Comparison of ENCODE assay signal across 25 cellular contexts in the genomic region with DNA sequence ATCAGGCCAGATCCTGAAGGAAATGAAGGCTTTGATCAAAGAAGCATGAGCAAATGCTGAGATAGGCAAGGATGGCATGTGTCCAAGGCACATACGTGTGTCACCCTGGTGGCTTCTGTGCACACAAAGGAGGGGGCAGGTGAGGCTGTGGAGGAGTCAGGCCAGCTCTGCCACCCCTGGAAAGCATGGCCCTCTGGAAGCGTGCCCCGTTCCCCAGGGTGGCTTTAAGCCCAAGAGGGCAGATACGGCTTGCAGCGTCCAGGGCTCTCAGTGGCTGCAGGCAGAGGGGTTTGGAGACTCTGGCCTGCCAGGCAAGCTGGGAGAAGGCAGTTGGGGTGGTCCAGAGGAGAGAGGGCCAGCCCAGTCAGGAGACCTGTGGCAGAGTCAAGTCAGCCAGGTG. TPM values are rescaled to one million over a fixed set of nuclear protein-coding genes. Genes with fewer than 3 reads are reported as not detected.
"Had no signal": no experiment of that assay in that cellular context is flagged by ENCODE, and none has a peak within 500 bp of the region (broad histone marks: within the 10 kb centered on the region; RNA-seq: fewer than 3 reads in every experiment).

No MANE protein-coding gene starts in this region.

- DNase-seq: activated CD4-positive, alpha-beta T cell treated with anti-CD3 and anti-CD28 coated beads for 48 hours; activated CD4-positive, alpha-beta T cell treated with anti-CD3 and anti-CD28 coated beads, Interleukin-2, amount 50 U/mL, for 4 hours; activated CD4-positive, CD25-positive, alpha-beta regulatory T cell treated with anti-CD3 and anti-CD28 coated beads, Interleukin-2, amount 50 U/mL, for 72 hours; activated CD8-positive, alpha-beta memory T cell treated with anti-CD3 and anti-CD28 coated beads, Interleukin-2, amount 50 U/mL, for 48 hours; activated CD8-positive, alpha-beta T cell treated with anti-CD3 and anti-CD28 coated beads, Interleukin-2, amount 10 ng/mL, durations not matched to agents 7 days and 5 days; activated naive CD4-positive, alpha-beta T cell treated with anti-CD3 and anti-CD28 coated beads, Interleukin-2, amount 50 U/mL, for 16 hours; activated naive CD8-positive, alpha-beta T cell treated with anti-CD3 and anti-CD28 coated beads, Interleukin-2, amount 10 ng/mL, durations not matched to agents 7 days and 5 days; activated T-cell treated with anti-CD3 and anti-CD28 coated beads, Interleukin-2, amount 50 U/mL, for 1 hour; cerebellar nuclear complex; Karpas-422; NCI-H1048; NCI-H146; NCI-H187 treated with DMSO at 0.1 percent for 48 hours; NCI-H2107; NCI-H2171 treated with DMSO at 0.1 percent for 48 hours; NCI-H226; NCI-H526 treated with DMSO at 0.1 percent for 48 hours; PC-9; SHP77 treated with DMSO at 0.1 percent for 48 hours had no signal

- H3K4me3 ChIP-seq: cardiac muscle cell, K562, PC-9 had no signal

- H3K27ac ChIP-seq: cardiac muscle cell, PC-9 had no signal

- H3K36me3 ChIP-seq: cardiac muscle cell had no signal

- H3K27me3 ChIP-seq: cardiac muscle cell had no signal

RNA-seq across cellular contexts. Expression of a gene that starts 25.6 kb away (rescaled TPM):
- total RNA-seq: activated CD8-positive, alpha-beta T cell treated with anti-CD3 and anti-CD28 coated beads, Interleukin-2, amount 10 ng/mL, durations not matched to agents 7 days and 5 days; activated naive CD8-positive, alpha-beta T cell treated with anti-CD3 and anti-CD28 coated beads, Interleukin-2, amount 10 ng/mL, durations not matched to agents 7 days and 5 days; astrocyte; K562; NCI-H460; PC-9; SK-MEL-5; WTC11 had no signal
- polyA plus RNA-seq: cardiac muscle cell had no signal

RNA-seq across cellular contexts. Expression of a gene that starts 35.7 kb away (rescaled TPM):
- total RNA-seq: PC-9 had no signal
- polyA plus RNA-seq: cardiac muscle cell had no signal

RNA-seq across cellular contexts. Expression of a gene that starts 54.0 kb away (rescaled TPM):
- total RNA-seq: activated CD8-positive, alpha-beta T cell treated with anti-CD3 and anti-CD28 coated beads, Interleukin-2, amount 10 ng/mL, durations not matched to agents 7 days and 5 days; activated naive CD8-positive, alpha-beta T cell treated with anti-CD3 and anti-CD28 coated beads, Interleukin-2, amount 10 ng/mL, durations not matched to agents 7 days and 5 days; astrocyte; cardiac muscle cell; K562; NCI-H460; PC-9; SK-MEL-5 had no signal
- polyA plus RNA-seq: cardiac muscle cell, K562 had no signal
